In the genomic region with DNA sequence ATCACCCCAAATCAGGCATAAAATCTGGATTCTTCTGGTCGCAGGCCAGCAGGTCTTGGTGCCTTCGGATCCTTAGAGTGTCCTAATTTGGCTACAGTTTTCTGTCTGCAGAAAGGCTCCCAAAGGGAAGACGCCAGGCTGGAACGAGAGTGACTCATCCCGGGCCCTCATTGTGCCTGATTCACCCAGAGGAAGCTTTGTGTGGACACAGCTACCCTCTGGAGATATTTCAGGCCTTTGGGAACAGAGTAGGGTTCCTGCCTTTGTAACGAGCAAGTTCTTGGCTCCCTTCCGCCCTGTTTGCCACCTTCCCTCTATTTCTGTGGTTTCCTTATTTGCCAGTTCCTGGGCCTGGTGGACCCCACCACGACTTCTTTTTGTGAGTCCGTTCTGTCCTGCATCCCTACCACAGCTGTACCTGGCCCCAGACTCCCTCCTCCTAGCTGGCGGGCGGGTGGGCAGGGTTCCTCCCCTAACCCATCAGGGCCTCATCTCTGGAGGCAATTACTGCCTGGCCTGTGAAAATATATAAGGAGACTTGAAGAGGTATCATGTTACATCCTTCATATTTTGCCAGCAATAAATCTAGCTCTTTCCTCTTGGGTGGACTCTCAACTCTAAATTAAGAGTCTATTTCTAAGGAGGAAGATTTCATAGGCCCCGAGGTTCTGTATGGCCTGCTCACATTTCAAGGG, we compare ENCODE assay signal across 12 cellular contexts.
DNase-seq lines count a peak whose midpoint lies in the region; ATAC-seq and TF ChIP-seq lines count a peak whose summit lies in the region.
"Had no signal": no experiment of that assay in that cellular context is flagged by ENCODE, and none has a peak within 500 bp of the region (broad histone marks: within the 10 kb centered on the region; RNA-seq: fewer than 3 reads in every experiment).

No MANE protein-coding gene starts in this region.

- TF ChIP-seq CTCF in IMR-90 (conservative IDR thresholded peaks at IDR 0.05; ENCODE audit: low read depth, low read length) (no peak), osteoblast (IDR thresholded peaks at IDR 0.05; ENCODE audit: extremely low read depth, low read depth, low read length) (no peak)

- CTCF ChIA-PET in IMR-90 (lab: Yijun Ruan, JAX) = interaction anchor here (0.6 to 1.5 kb wide), 3 partner anchors 9 to 60 kb away, joined by 3 read pairs; no protein-coding TSS in a partner anchor

- no peaks in the 10 kb centered on the region for H3K4me1 Mint-ChIP-seq in stimulated activated naive CD8-positive, alpha-beta T cell treated with anti-CD3 and anti-CD28 coated beads, Interleukin-15, amount 100 ng/mL, for 72 hours
- H3K4me1 Mint-ChIP-seq: stimulated activated naive B cell treated with anti-CD40 and anti-IgM and Interleukin-4, amounts not matched to agents 10 μg/mL and 1 μg/mL and 100 μg/mL, for 72 hours had no signal

- no peak overlapping the region for H3K4me3 ChIP-seq in IMR-90 (ENCODE audit: insufficient read depth, low read depth, low read length)
- H3K4me3 ChIP-seq in osteoblast (ENCODE audit: insufficient read depth, low read length) = no peak overlapping the region
- H3K4me3 ChIP-seq: SK-N-MC had no signal

- ATAC-seq in IMR-90 (ENCODE audit: low read depth) (peak; percentile 85), HG03108 (IDR thresholded peaks at IDR 0.05; ENCODE audit: unreplicated experiment) (no peak), GM21723 (IDR thresholded peaks at IDR 0.05; ENCODE audit: unreplicated experiment) (no peak)
- no peak for ATAC-seq in stimulated activated naive CD8-positive, alpha-beta T cell treated with anti-CD3 and anti-CD28 coated beads, Interleukin-15, amount 100 ng/mL, for 72 hours
- ATAC-seq: stimulated activated naive B cell treated with anti-CD40 and anti-IgM and Interleukin-4, amounts not matched to agents 10 μg/mL and 1 μg/mL and 100 μg/mL, for 72 hours had no signal

- H3K23ac ChIP-seq in IMR-90 (ENCODE audit: low read depth, low read length) = peak overlapping the region; percentile 92

- H3K4me2 ChIP-seq in IMR-90 (ENCODE audit: low read depth, low read length) = peak overlapping the region; percentile 31; the same call in 1 of the 2 replicates
- peak overlapping the region; percentile 61 for H3K4me2 ChIP-seq in osteoblast (ENCODE audit: insufficient read depth, low read length)

- TF ChIP-seq RAD21 in IMR-90 (IDR thresholded peaks at IDR 0.05; ENCODE audit: low read length) = no peak

- no peaks in the 10 kb centered on the region for H3K27me3 Mint-ChIP-seq in stimulated activated naive CD8-positive, alpha-beta T cell treated with anti-CD3 and anti-CD28 coated beads, Interleukin-15, amount 100 ng/mL, for 72 hours
- H3K27me3 Mint-ChIP-seq: stimulated activated naive B cell treated with anti-CD40 and anti-IgM and Interleukin-4, amounts not matched to agents 10 μg/mL and 1 μg/mL and 100 μg/mL, for 72 hours had no signal

- peaks cover 0 to 16% of the 10 kb centered on the region in 2 experiments; a peak in 1 of 4 replicates for H3K79me1 ChIP-seq in IMR-90 (ENCODE audit: low read depth in 1 of 2, low read length in 2 of 2)

- H3K56ac ChIP-seq in IMR-90 (ENCODE audit: extremely low read depth, insufficient read depth, low read length) = peak overlapping the region; percentile 69

- H2BK20ac ChIP-seq in IMR-90 (ENCODE audit: low read depth, low read length) = peak overlapping the region; percentile 97

- in situ Hi-C loops in IMR-90 (cut with MboI; ENCODE audit: low sequenced_read_pairs) = no loop called here

- H3K27ac ChIP-seq in IMR-90 (ENCODE audit: insufficient read depth, low read length) = peak overlapping the region; percentile 95
- peak overlapping the region; percentile 92 for H3K27ac ChIP-seq in osteoblast (ENCODE audit: low read depth, low read length)
- H3K27ac ChIP-seq: SK-N-MC had no signal

- peak overlapping the region; percentile 73 for H2AK9ac ChIP-seq in IMR-90 (replicated peaks; ENCODE audit: low read depth, low read length, poor library complexity)

- peaks cover 7% of the 10 kb centered on the region for H3K79me2 ChIP-seq in osteoblast (ENCODE audit: insufficient read depth, low read length)

- BruUV-seq in IMR-90 (replicated peaks; lab: Mats Ljungman, UMichigan) = no TSS peak

- intact Hi-C loops in IMR-90 (cut with micrococcal nuclease) = loop anchor here (10.0 kb wide), 1 partner anchor 517 kb away; a partner anchor contains a TSS

- H3K36me3 ChIP-seq in IMR-90 (ENCODE audit: control insufficient read depth, insufficient read depth, low read length) = no peaks in the 10 kb centered on the region
- no peaks in the 10 kb centered on the region for H3K36me3 ChIP-seq in osteoblast (ENCODE audit: insufficient read depth, low read length)

- H2BK120ac ChIP-seq in IMR-90 (ENCODE audit: low read depth, low read length) = peak overlapping the region; percentile 98

- H4K91ac ChIP-seq in IMR-90 (ENCODE audit: insufficient read depth, low read depth, low read length) = peak overlapping the region; percentile 99

- POLR2A ChIA-PET in IMR-90 (lab: Charles Lee; ENCODE audit: unreplicated experiment) = interaction anchor here (0.6 kb wide), 1 partner anchor 1302 kb away, joined by 3 read pairs; no protein-coding TSS in a partner anchor

- H3K9me3 ChIP-seq in IMR-90 (ENCODE audit: control insufficient read depth, insufficient read depth, low read length) (no peaks in the 10 kb centered on the region; the same call in 1 of the 2 replicates), osteoblast (ENCODE audit: low read depth, low read length) (no peaks in the 10 kb centered on the region)

- H3K9me1 ChIP-seq in IMR-90 (ENCODE audit: insufficient read depth, low read length) = peaks cover 28% of the 10 kb centered on the region

- peak overlapping the region; percentile 97 for H3K18ac ChIP-seq in IMR-90 (ENCODE audit: low read depth, low read length)

- dilution Hi-C loops in IMR-90 (cut with HindIII; ENCODE audit: low sequenced_read_pairs, unreplicated experiment) = no loop called here

- H3K4me1 ChIP-seq in IMR-90 (ENCODE audit: control insufficient read depth, insufficient read depth, low read length) = peaks cover 32% of the 10 kb centered on the region
- H3K4me1 ChIP-seq in osteoblast (ENCODE audit: insufficient read depth, low read length) = peaks cover 38% of the 10 kb centered on the region

- H3K9me3 Mint-ChIP-seq in stimulated activated naive CD8-positive, alpha-beta T cell treated with anti-CD3 and anti-CD28 coated beads, Interleukin-15, amount 100 ng/mL, for 72 hours = no peaks in the 10 kb centered on the region
- H3K9me3 Mint-ChIP-seq: stimulated activated naive B cell treated with anti-CD40 and anti-IgM and Interleukin-4, amounts not matched to agents 10 μg/mL and 1 μg/mL and 100 μg/mL, for 72 hours had no signal

- TF ChIP-seq POLR2A in IMR-90 (IDR thresholded peaks at IDR 0.05; ENCODE audit: low read depth, low read length) = no peak

- WGBS in IMR-90 (ENCODE audit: extremely low coverage in 2 of 2, insufficient read length in 1 of 2), 2 experiments = 20% methylated on average over 8 of the region's 12 CpGs; no CpG with 5 or more reads in 1 of the 2 experiments

- peak overlapping the region; percentile 93 for H3K4ac ChIP-seq in IMR-90 (ENCODE audit: low read depth, low read length)

- DNase-seq in AG08396 (ENCODE audit: low spot score) = peak; percentile 86
- DNase-seq in IMR-90 = peak; percentile 86
- DNase-seq in dedifferentiated amniotic fluid mesenchymal stem cell (ENCODE audit: extremely low spot score) = peak; percentile 65
- peak; percentile 98 for DNase-seq in osteoblast (ENCODE audit: insufficient read length, low spot score, missing footprints)
- no peak for DNase-seq in NCI-H526 (lab: John Stamatoyannopoulos, UW)
- DNase-seq in stimulated activated naive CD8-positive, alpha-beta T cell treated with anti-CD3 and anti-CD28 coated beads, Interleukin-15, amount 100 ng/mL, for 72 hours = no peak
- DNase-seq: activated effector memory CD4-positive, alpha-beta T cell treated with Interleukin-2 at 50 U/mL for 16 hours; NCI-H446; stimulated activated naive B cell treated with anti-CD40 and anti-IgM and Interleukin-4, amounts not matched to agents 10 μg/mL and 1 μg/mL and 100 μg/mL, for 72 hours had no signal

- peak overlapping the region; percentile 90 for H4K5ac ChIP-seq in IMR-90 (ENCODE audit: low read depth, low read length)

- H3K27ac Mint-ChIP-seq in stimulated activated naive CD8-positive, alpha-beta T cell treated with anti-CD3 and anti-CD28 coated beads, Interleukin-15, amount 100 ng/mL, for 72 hours = no peak overlapping the region
- H3K27ac Mint-ChIP-seq: stimulated activated naive B cell treated with anti-CD40 and anti-IgM and Interleukin-4, amounts not matched to agents 10 μg/mL and 1 μg/mL and 100 μg/mL, for 72 hours had no signal

- peak overlapping the region; percentile 96 for H2AK5ac ChIP-seq in IMR-90 (ENCODE audit: low read depth, low read length)

- peak overlapping the region; percentile 86 for H3K14ac ChIP-seq in IMR-90 (replicated peaks; ENCODE audit: low read depth, low read length)

- H4K20me1 ChIP-seq in IMR-90 (ENCODE audit: insufficient read depth, low read length) (no peaks in the 10 kb centered on the region), osteoblast (ENCODE audit: insufficient read depth, low read length) (no peaks in the 10 kb centered on the region)

- no peak overlapping the region for H3K4me3 Mint-ChIP-seq in stimulated activated naive CD8-positive, alpha-beta T cell treated with anti-CD3 and anti-CD28 coated beads, Interleukin-15, amount 100 ng/mL, for 72 hours
- H3K4me3 Mint-ChIP-seq: stimulated activated naive B cell treated with anti-CD40 and anti-IgM and Interleukin-4, amounts not matched to agents 10 μg/mL and 1 μg/mL and 100 μg/mL, for 72 hours had no signal

- peak overlapping the region; percentile 44; the same call in 1 of the 2 replicates for H3K9ac ChIP-seq in IMR-90 (ENCODE audit: low read depth, low read length)

- H2BK5ac ChIP-seq in IMR-90 (ENCODE audit: low read depth, low read length, poor library complexity, severe bottlenecking) = peak overlapping the region; percentile 94

- H3K27me3 ChIP-seq in IMR-90 (ENCODE audit: control insufficient read depth, insufficient read depth, low read length) (no peaks in the 10 kb centered on the region), osteoblast (ENCODE audit: insufficient read depth, low read length) (no peaks in the 10 kb centered on the region)

- H2AFZ ChIP-seq in IMR-90 (replicated peaks; ENCODE audit: low read length, poor library complexity) (peak overlapping the region; percentile 82), osteoblast (ENCODE audit: low read length) (peak overlapping the region; percentile 86)

- peak overlapping the region; percentile 91 to 95 for H4K8ac ChIP-seq in IMR-90 (ENCODE audit: low read depth in 2 of 2, low read length in 2 of 2)

- H2BK15ac ChIP-seq in IMR-90 (ENCODE audit: low read depth, low read length) = peak overlapping the region; percentile 96; the same call in 2 of the 3 replicates

TF ChIP-seq in IMR-90, 13 proteins besides CTCF, POLR2A, EP300 and RAD21 (continues in another document):
- TF ChIP-seq BHLHE40 (IDR thresholded peaks at IDR 0.05; ENCODE audit: low read depth, low read length) = peak; percentile 65; the same call in 1 of the 2 replicates

Comparison
In these comparisons a context has a peak if more than half of its experiments do, and no peak if none do; other contexts are left out.
1. DNase-seq: peak in AG08396 (single experiment), IMR-90 (single experiment), dedifferentiated amniotic fluid mesenchymal stem cell (single experiment) and osteoblast (single experiment); none in NCI-H526 (0 of 2) and stimulated activated naive CD8-positive, alpha-beta T cell treated with anti-CD3 and anti-CD28 coated beads, Interleukin-15, amount 100 ng/mL, for 72 hours (0 of 2).